In genomic region chr7:152189026-152189425, GRCh38 we compare ENCODE assay signal across 22 cellular contexts.
DNase-seq lines count a peak whose midpoint lies in the region; ATAC-seq, FAIRE-seq and TF ChIP-seq lines count a peak whose summit lies in the region.
"Had no signal": no experiment of that assay in that cellular context is flagged by ENCODE, and none has a peak within 500 bp of the region (broad histone marks: within the 10 kb centered on the region; RNA-seq: fewer than 3 reads in every experiment).

No MANE protein-coding gene starts in this region.

- DNase-seq in GM23248 (peak; percentile 11), K562 (ENCODE audit: extremely low read depth in 1 of 4, low spot score in 3 of 4) (no peak), fibroblast of the aortic adventitia (ENCODE audit: low read depth) (peak; percentile 11), small intestine (no peak), substantia nigra (lab: John Stamatoyannopoulos, UW) (no peak), COLO829 (ENCODE audit: low spot score) (no peak)
- DNase-seq in effector memory CD4-positive, alpha-beta T cell, result no peak
- DNase-seq: BE2C, DMS153, GOT3, NCI-H1105, NCI-H2081, NCI-H2171, NCI-H345, NCI-H524 treated with DMSO at 0.1 percent for 48 hours, NCI-H82, OCI-M1, SJCRH30 had no signal

- TF ChIP-seq RAD21 in K562 (CRISPR knock-in tag; conservative IDR thresholded peaks at IDR 0.05 in 1 of 2, IDR thresholded peaks at IDR 0.05 in 1 of 2), result no peak

- POLR2A ChIA-PET in K562 (lab: Yijun Ruan, JAX), result interaction anchor here (0.7 kb wide), 1 partner anchor 8 kb away, joined by 3 read pairs; no protein-coding TSS in a partner anchor

- H3K9me3 ChIP-seq in GM23248 (ENCODE audit: low read depth), result no peaks in the 10 kb centered on the region
- H3K9me3 ChIP-seq in K562 (replicated peaks; ENCODE audit: control insufficient read depth, insufficient read depth, low read depth, low read length), result no peaks in the 10 kb centered on the region
- no peaks in the 10 kb centered on the region for H3K9me3 ChIP-seq in small intestine (ENCODE audit: control insufficient read depth, low read depth)
- no peaks in the 10 kb centered on the region for H3K9me3 ChIP-seq in effector memory CD4-positive, alpha-beta T cell (ENCODE audit: control insufficient read depth, low read length)
- H3K9me3 ChIP-seq: BE2C, SJCRH30 had no signal

- in situ Hi-C loops in GM23248 (cut with MboI) (no loop called here), K562 (cut with MboI) (no loop called here)

- H3K79me2 ChIP-seq in GM23248 (ENCODE audit: insufficient read depth), result no peaks in the 10 kb centered on the region
- no peaks in the 10 kb centered on the region for H3K79me2 ChIP-seq in K562 (ENCODE audit: control insufficient read depth, insufficient read depth, low read length)

- TF ChIP-seq EP300 in K562 (IDR thresholded peaks at IDR 0.05; ENCODE audit: low read length), result no peak

- TF ChIP-seq POLR2A in K562 (conservative IDR thresholded peaks at IDR 0.05), result no peak

- H2AFZ ChIP-seq in GM23248 (no peak overlapping the region), K562 (ENCODE audit: low read depth, low read length) (no peak overlapping the region)

- no peaks in the 10 kb centered on the region for H3K9me1 ChIP-seq in K562 (ENCODE audit: control insufficient read depth, insufficient read depth, low read length)

- no TSS peak for BruUV-seq in K562 (replicated peaks; lab: Mats Ljungman, UMichigan)

- H3K36me3 ChIP-seq in GM23248 (ENCODE audit: low read depth) (peaks cover 48% of the 10 kb centered on the region), K562 (ENCODE audit: control insufficient read depth, insufficient read depth, low read length) (peaks cover 95% of the 10 kb centered on the region), small intestine (ENCODE audit: control insufficient read depth in 2 of 2, insufficient read depth in 2 of 2, low read length in 2 of 2) (peaks cover 0 to 24% of the 10 kb centered on the region in 2 donors)
- peaks cover 58% of the 10 kb centered on the region for H3K36me3 ChIP-seq in effector memory CD4-positive, alpha-beta T cell (ENCODE audit: control insufficient read depth, insufficient read depth, low read length)

- H3K9ac ChIP-seq in GM23248, result no peak overlapping the region
- H3K9ac ChIP-seq in K562 (ENCODE audit: insufficient read depth in 1 of 2, low read depth in 2 of 2, low read length in 2 of 2), result no peak overlapping the region

- H3K9me2 ChIP-seq in GM23248 (ENCODE audit: insufficient read depth), result no peaks in the 10 kb centered on the region

- H3K4me2 ChIP-seq in GM23248 (ENCODE audit: unreplicated experiment), result no peak overlapping the region
- H3K4me2 ChIP-seq in K562 (ENCODE audit: insufficient read depth, low read length), result no peak overlapping the region

- WGBS in GM23248 (ENCODE audit: low coverage in 1 of 2, low lambda C conversion rate in 2 of 2, missing lambda C conversion rate in 2 of 2), 2 experiments, result 98 to 100% methylated on average over 2 of the region's 2 CpGs
- WGBS in K562 (ENCODE audit: insufficient coverage, low coverage, missing lambda C conversion rate), result 87% methylated on average over 2 of the region's 2 CpGs
- WGBS in small intestine, 3 donors, result 85 to 92% (median 87%) methylated on average over 2 of the region's 2 CpGs

- H3K27me3 ChIP-seq in GM23248 (replicated peaks; ENCODE audit: insufficient read depth) (no peaks in the 10 kb centered on the region), K562 (ENCODE audit: control insufficient read depth in 2 of 2, insufficient read depth in 2 of 2, low read length in 2 of 2) (no peaks in the 10 kb centered on the region), small intestine (ENCODE audit: control insufficient read depth in 2 of 2, insufficient read depth in 2 of 2, low read length in 2 of 2) (no peaks in the 10 kb centered on the region)
- no peaks in the 10 kb centered on the region for H3K27me3 ChIP-seq in effector memory CD4-positive, alpha-beta T cell (replicated peaks; ENCODE audit: control insufficient read depth, insufficient read depth, low read length, poor library complexity, severe bottlenecking)
- H3K27me3 ChIP-seq: BE2C, SJCRH30 had no signal

- TF ChIP-seq CTCF in K562 (IDR thresholded peaks at IDR 0.05 in 2 of 3, conservative IDR thresholded peaks at IDR 0.05 in 1 of 3; ENCODE audit: insufficient read depth in 2 of 3, low read depth in 1 of 3, low read length in 3 of 3) (no peak), fibroblast of the aortic adventitia (IDR thresholded peaks at IDR 0.05; ENCODE audit: insufficient read depth, low read length) (no peak)

- intact Hi-C loops in K562 (cut with micrococcal nuclease), result no loop called here

- H3K27ac ChIP-seq in GM23248, result no peak overlapping the region
- H3K27ac ChIP-seq in K562 (ENCODE audit: extremely low read depth, low read depth, low read length), result no peak overlapping the region
- H3K27ac ChIP-seq in small intestine (ENCODE audit: low read depth in 1 of 2, low read length in 1 of 2), result no peak overlapping the region
- no peak overlapping the region for H3K27ac ChIP-seq in substantia nigra (ENCODE audit: low read depth, low read length, poor library complexity, severe bottlenecking)
- no peak overlapping the region for H3K27ac ChIP-seq in effector memory CD4-positive, alpha-beta T cell (ENCODE audit: insufficient read depth, low read length, poor library complexity, severe bottlenecking)
- H3K27ac ChIP-seq: SJCRH30 had no signal

- no peaks in the 10 kb centered on the region for H4K20me1 ChIP-seq in GM23248 (ENCODE audit: insufficient read depth)
- no peaks in the 10 kb centered on the region for H4K20me1 ChIP-seq in K562 (replicated peaks; ENCODE audit: control insufficient read depth, insufficient read depth, low read length)

- CTCF ChIA-PET in K562 (lab: Yijun Ruan, JAX; ENCODE audit: low intra/inter-chr PET ratio), result no interaction called here

- FAIRE-seq in K562 (lab: Jason Lieb, UNC) (no peak), small intestine (lab: Jason Lieb, UNC) (peak; percentile 51)
- FAIRE-seq: GM12891, HTR-8/SVneo, RCC 7860 had no signal

- no peak overlapping the region for H3K4me3 ChIP-seq in GM23248
- H3K4me3 ChIP-seq in K562, result no peak overlapping the region
- no peak overlapping the region for H3K4me3 ChIP-seq in fibroblast of the aortic adventitia (ENCODE audit: low read depth, low read length)
- no peak overlapping the region for H3K4me3 ChIP-seq in small intestine (ENCODE audit: low read depth in 1 of 2, low read length in 2 of 2)
- no peak overlapping the region for H3K4me3 ChIP-seq in effector memory CD4-positive, alpha-beta T cell (ENCODE audit: insufficient read depth, low read depth, low read length, poor library complexity, severe bottlenecking)
- H3K4me3 ChIP-seq: SJCRH30 had no signal

- H3K4me1 ChIP-seq in GM23248 (ENCODE audit: insufficient read depth) (no peaks in the 10 kb centered on the region), K562 (replicated peaks in 1 of 2; ENCODE audit: control insufficient read depth in 2 of 2, insufficient read depth in 2 of 2, low read length in 2 of 2) (no peaks in the 10 kb centered on the region), small intestine (ENCODE audit: control insufficient read depth in 2 of 2, insufficient read depth in 1 of 2, low read depth in 1 of 2, low read length in 1 of 2) (no peaks in the 10 kb centered on the region)
- no peaks in the 10 kb centered on the region for H3K4me1 ChIP-seq in effector memory CD4-positive, alpha-beta T cell (ENCODE audit: control insufficient read depth, insufficient read depth, low read length, poor library complexity, severe bottlenecking)
- H3K4me1 ChIP-seq: BE2C, SJCRH30 had no signal

- ATAC-seq in K562, result no peak
- ATAC-seq: HCT116 had no signal

- H3F3A ChIP-seq in GM23248 (ENCODE audit: insufficient read depth), result no peaks in the 10 kb centered on the region

TF ChIP-seq in K562, 482 proteins besides CTCF, POLR2A, EP300 and RAD21:
- TF ChIP-seq NFIC (IDR thresholded peaks at IDR 0.05) (peak; percentile 83), RBBP5 (IDR thresholded peaks at IDR 0.05; ENCODE audit: borderline replicate concordance, insufficient read depth, low read length, poor library complexity, severe bottlenecking) (no peak), FUS (optimal IDR thresholded peaks at IDR 0.05; ENCODE audit: low read depth, low read length) (no peak), ZNF695 (CRISPR knock-in tag; IDR thresholded peaks at IDR 0.05) (no peak), CEBPB (tag; IDR thresholded peaks at IDR 0.05) (peak; percentile 30; the same call in 1 of the 2 replicates), HIVEP1 (CRISPR knock-in tag; IDR thresholded peaks at IDR 0.05) (no peak), ZNF347 (CRISPR knock-in tag; IDR thresholded peaks at IDR 0.05; ENCODE audit: low read depth) (no peak), CXXC5 (CRISPR knock-in tag; IDR thresholded peaks at IDR 0.05) (no peak), ZNF764 (CRISPR knock-in tag; IDR thresholded peaks at IDR 0.05; ENCODE audit: low read depth) (no peak), NUFIP1 (IDR thresholded peaks at IDR 0.05; ENCODE audit: partially characterized antibody) (no peak)

Comparison
In these comparisons a context has a peak if more than half of its experiments do, and no peak if none do; other contexts are left out.
1. DNase-seq: peak in GM23248 (single experiment) and fibroblast of the aortic adventitia (single experiment); none in K562 (0 of 4), small intestine (single experiment), substantia nigra (0 of 49), COLO829 (single experiment) and effector memory CD4-positive, alpha-beta T cell (0 of 3).